ENCODE assay signal across 1 cellular context in the genomic region with DNA sequence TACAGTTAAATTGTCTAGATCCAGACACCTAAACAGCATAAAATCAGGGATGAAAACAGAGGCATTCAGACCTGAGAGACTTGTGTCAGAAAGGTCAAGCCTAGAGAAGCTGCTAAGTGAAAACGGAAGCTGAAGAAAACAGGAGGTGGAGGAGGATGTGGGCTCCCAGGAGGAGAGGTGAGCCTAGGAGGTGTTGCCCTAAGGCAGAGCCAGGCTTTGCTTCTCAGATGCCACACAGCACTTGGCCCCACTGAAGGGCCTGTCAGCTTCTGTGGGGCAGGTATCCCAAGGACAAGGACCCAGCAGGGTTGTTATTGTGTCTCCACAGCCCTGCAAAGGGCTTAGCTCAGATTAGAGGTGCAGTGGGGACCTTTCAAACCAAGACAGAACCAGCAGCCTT.
TF ChIP-seq lines count a peak whose summit lies in the region.

No MANE protein-coding gene starts in this region.

TF ChIP-seq in K562, 482 proteins besides CTCF, POLR2A, EP300 and RAD21:
- TF ChIP-seq DLX4 (CRISPR knock-in tag; IDR thresholded peaks at IDR 0.05) (no peak), SOX6 (IDR thresholded peaks at IDR 0.05) (no peak), HIVEP1 (CRISPR knock-in tag; IDR thresholded peaks at IDR 0.05) (peak; percentile 55; the same call in 1 of the 2 replicates), ERF (CRISPR knock-in tag; IDR thresholded peaks at IDR 0.05) (0 out of 2 replicates have a peak, but pooled peaks have one; percentile 33), WHSC1 (IDR thresholded peaks at IDR 0.05; ENCODE audit: low read length) (peak; percentile 99), KDM5B (IDR thresholded peaks at IDR 0.05; ENCODE audit: insufficient replicate concordance, low read depth, low read length) (peak; percentile 40), ZBTB9 (CRISPR knock-in tag; IDR thresholded peaks at IDR 0.05) (no peak), ETS1 (conservative IDR thresholded peaks at IDR 0.05; ENCODE audit: control insufficient read depth, low read depth, low read length) (0 out of 2 replicates have a peak, but pooled peaks have one; percentile 14), GABPB2 (CRISPR knock-in tag; conservative IDR thresholded peaks at IDR 0.05) (no peak), JUN (IDR thresholded peaks at IDR 0.05; ENCODE audit: borderline replicate concordance, low read depth, low read length) (no peak), JUN (CRISPR knock-in tag; IDR thresholded peaks at IDR 0.05; ENCODE audit: borderline replicate concordance) (peak; percentile 38; the same call in 1 of the 2 replicates), FOXP1 (CRISPR knock-in tag; IDR thresholded peaks at IDR 0.05) (peak; percentile 33; the same call in 1 of the 2 replicates), ZNF316 (IDR thresholded peaks at IDR 0.05) (no peak), FOXM1 (IDR thresholded peaks at IDR 0.05; ENCODE audit: low read depth) (no peak), FOXM1 (CRISPR knock-in tag; IDR thresholded peaks at IDR 0.05; ENCODE audit: low read depth) (0 out of 2 replicates have a peak, but pooled peaks have one; percentile 52), CHD1 (IDR thresholded peaks at IDR 0.05; ENCODE audit: low read length) (peak; percentile 6), NR1H2 (CRISPR knock-in tag; IDR thresholded peaks at IDR 0.05) (0 out of 2 replicates have a peak, but pooled peaks have one; percentile 17), POLR2H (tag; IDR thresholded peaks at IDR 0.05; ENCODE audit: low read depth) (no peak), NFE2 (IDR thresholded peaks at IDR 0.05; ENCODE audit: low read depth) (no peak), ZSCAN32 (CRISPR knock-in tag; IDR thresholded peaks at IDR 0.05) (peak; percentile 62; the same call in 1 of the 2 replicates), ZNF717 (CRISPR knock-in tag; IDR thresholded peaks at IDR 0.05) (no peak), MYBL2 (IDR thresholded peaks at IDR 0.05; ENCODE audit: low read depth) (no peak), MYBL2 (CRISPR knock-in tag; IDR thresholded peaks at IDR 0.05; ENCODE audit: borderline replicate concordance) (no peak), SAP30 (IDR thresholded peaks at IDR 0.05; ENCODE audit: borderline replicate concordance, insufficient read depth, low read depth, low read length, poor library complexity, severe bottlenecking) (no peak), ZNF263 (CRISPR knock-in tag; IDR thresholded peaks at IDR 0.05; ENCODE audit: borderline replicate concordance) (peak; percentile 21; the same call in 1 of the 2 replicates), HBP1 (CRISPR knock-in tag; IDR thresholded peaks at IDR 0.05) (peak; percentile 57; the same call in 1 of the 2 replicates), NR2F6 (CRISPR knock-in tag; IDR thresholded peaks at IDR 0.05) (0 out of 2 replicates have a peak, but pooled peaks have one; percentile 40), SP2 (IDR thresholded peaks at IDR 0.05; ENCODE audit: extremely low read depth, low read depth, low read length, poor library complexity, severe bottlenecking) (peak; percentile 20), BMI1 (IDR thresholded peaks at IDR 0.05; ENCODE audit: low read length) (no peak), THAP12 (CRISPR knock-in tag; IDR thresholded peaks at IDR 0.05) (peak; percentile 44; the same call in 1 of the 2 replicates), FOXK2 (conservative IDR thresholded peaks at IDR 0.05 in 1 of 2, IDR thresholded peaks at IDR 0.05 in 1 of 2; ENCODE audit: low read depth in 2 of 2) (no peak), CBFB (CRISPR knock-in tag; IDR thresholded peaks at IDR 0.05) (0 out of 2 replicates have a peak, but pooled peaks have one; percentile 10), GATAD2B (IDR thresholded peaks at IDR 0.05; ENCODE audit: borderline replicate concordance) (no peak), CEBPB (tag; IDR thresholded peaks at IDR 0.05) (no peak)
- TF ChIP-seq, protein P1, sequence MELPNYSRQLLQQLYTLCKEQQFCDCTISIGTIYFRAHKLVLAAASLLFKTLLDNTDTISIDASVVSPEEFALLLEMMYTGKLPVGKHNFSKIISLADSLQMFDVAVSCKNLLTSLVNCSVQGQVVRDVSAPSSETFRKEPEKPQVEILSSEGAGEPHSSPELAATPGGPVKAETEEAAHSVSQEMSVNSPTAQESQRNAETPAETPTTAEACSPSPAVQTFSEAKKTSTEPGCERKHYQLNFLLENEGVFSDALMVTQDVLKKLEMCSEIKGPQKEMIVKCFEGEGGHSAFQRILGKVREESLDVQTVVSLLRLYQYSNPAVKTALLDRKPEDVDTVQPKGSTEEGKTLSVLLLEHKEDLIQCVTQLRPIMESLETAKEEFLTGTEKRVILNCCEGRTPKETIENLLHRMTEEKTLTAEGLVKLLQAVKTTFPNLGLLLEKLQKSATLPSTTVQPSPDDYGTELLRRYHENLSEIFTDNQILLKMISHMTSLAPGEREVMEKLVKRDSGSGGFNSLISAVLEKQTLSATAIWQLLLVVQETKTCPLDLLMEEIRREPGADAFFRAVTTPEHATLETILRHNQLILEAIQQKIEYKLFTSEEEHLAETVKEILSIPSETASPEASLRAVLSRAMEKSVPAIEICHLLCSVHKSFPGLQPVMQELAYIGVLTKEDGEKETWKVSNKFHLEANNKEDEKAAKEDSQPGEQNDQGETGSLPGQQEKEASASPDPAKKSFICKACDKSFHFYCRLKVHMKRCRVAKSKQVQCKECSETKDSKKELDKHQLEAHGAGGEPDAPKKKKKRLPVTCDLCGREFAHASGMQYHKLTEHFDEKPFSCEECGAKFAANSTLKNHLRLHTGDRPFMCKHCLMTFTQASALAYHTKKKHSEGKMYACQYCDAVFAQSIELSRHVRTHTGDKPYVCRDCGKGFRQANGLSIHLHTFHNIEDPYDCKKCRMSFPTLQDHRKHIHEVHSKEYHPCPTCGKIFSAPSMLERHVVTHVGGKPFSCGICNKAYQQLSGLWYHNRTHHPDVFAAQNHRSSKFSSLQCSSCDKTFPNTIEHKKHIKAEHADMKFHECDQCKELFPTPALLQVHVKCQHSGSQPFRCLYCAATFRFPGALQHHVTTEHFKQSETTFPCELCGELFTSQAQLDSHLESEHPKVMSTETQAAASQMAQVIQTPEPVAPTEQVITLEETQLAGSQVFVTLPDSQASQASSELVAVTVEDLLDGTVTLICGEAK (IDR thresholded peaks at IDR 0.05) = no peak
- TF ChIP-seq, protein P1 (CRISPR knock-in tag; IDR thresholded peaks at IDR 0.05) = 0 out of 2 replicates have a peak, but pooled peaks have one; percentile 37
- TF ChIP-seq, protein P2, sequence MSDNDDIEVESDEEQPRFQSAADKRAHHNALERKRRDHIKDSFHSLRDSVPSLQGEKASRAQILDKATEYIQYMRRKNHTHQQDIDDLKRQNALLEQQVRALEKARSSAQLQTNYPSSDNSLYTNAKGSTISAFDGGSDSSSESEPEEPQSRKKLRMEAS (CRISPR knock-in tag; IDR thresholded peaks at IDR 0.05) = peak; percentile 40; the same call in 1 of the 2 replicates
- TF ChIP-seq, protein P3, sequence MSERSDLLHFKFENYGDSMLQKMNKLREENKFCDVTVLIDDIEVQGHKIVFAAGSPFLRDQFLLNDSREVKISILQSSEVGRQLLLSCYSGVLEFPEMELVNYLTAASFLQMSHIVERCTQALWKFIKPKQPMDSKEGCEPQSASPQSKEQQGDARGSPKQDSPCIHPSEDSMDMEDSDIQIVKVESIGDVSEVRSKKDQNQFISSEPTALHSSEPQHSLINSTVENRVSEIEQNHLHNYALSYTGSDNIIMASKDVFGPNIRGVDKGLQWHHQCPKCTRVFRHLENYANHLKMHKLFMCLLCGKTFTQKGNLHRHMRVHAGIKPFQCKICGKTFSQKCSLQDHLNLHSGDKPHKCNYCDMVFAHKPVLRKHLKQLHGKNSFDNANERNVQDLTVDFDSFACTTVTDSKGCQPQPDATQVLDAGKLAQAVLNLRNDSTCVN (CRISPR knock-in tag; IDR thresholded peaks at IDR 0.05) = 0 out of 2 replicates have a peak, but pooled peaks have one; percentile 73
